24 cellular contexts compared by ENCODE assay signal in genomic region chr7:108045669-108046068, GRCh38. TPM values are rescaled to one million over a fixed set of nuclear protein-coding genes. Genes with fewer than 3 reads are reported as not detected.
DNase-seq lines count a peak whose midpoint lies in the region; ATAC-seq and TF ChIP-seq lines count a peak whose summit lies in the region.
"Had no signal": no experiment of that assay in that cellular context is flagged by ENCODE, and none has a peak within 500 bp of the region (broad histone marks: within the 10 kb centered on the region; RNA-seq: fewer than 3 reads in every experiment).

No MANE protein-coding gene starts in this region.

- H3K4me3 ChIP-seq in brain microvascular endothelial cell (ENCODE audit: low read depth, low read length) (no peak overlapping the region), fibroblast of pulmonary artery (replicated peaks; ENCODE audit: low read depth, low read length) (no peak overlapping the region)
- H3K4me3 ChIP-seq: vagina had no signal

- no peaks in the 10 kb centered on the region for H3K9me3 Mint-ChIP-seq in activated naive CD4-positive, alpha-beta T cell treated with anti-CD3 and anti-CD28 coated beads, Interleukin-2, amount 50 U/mL, for 72 hours
- H3K9me3 Mint-ChIP-seq: activated naive CD4-positive, alpha-beta T cell treated with anti-CD3 and anti-CD28 coated beads, Interleukin-2, amount 10 ng/mL, durations not matched to agents 7 days and 5 days; effector memory CD8-positive, alpha-beta T cell; stimulated activated effector memory CD8-positive, alpha-beta T cell treated with anti-CD3 and anti-CD28 coated beads, Interleukin-12 subunit alpha, Interleukin-12 subunit beta, amount 100 ng/mL, for 72 hours had no signal

- H3K27me3 ChIP-seq in brain microvascular endothelial cell (replicated peaks), result no peaks in the 10 kb centered on the region
- H3K27me3 ChIP-seq: vagina had no signal

- no peak overlapping the region for H3K27ac Mint-ChIP-seq in activated naive CD4-positive, alpha-beta T cell treated with anti-CD3 and anti-CD28 coated beads, Interleukin-2, amount 50 U/mL, for 72 hours
- H3K27ac Mint-ChIP-seq: activated CD4-positive, alpha-beta T cell treated with anti-CD3 and anti-CD28 coated beads for 36 hours; activated naive CD4-positive, alpha-beta T cell treated with anti-CD3 and anti-CD28 coated beads, Interleukin-2, amount 10 ng/mL, durations not matched to agents 7 days and 5 days; CD4-positive, CD25-positive, alpha-beta regulatory T cell; effector memory CD8-positive, alpha-beta T cell; stimulated activated effector memory CD8-positive, alpha-beta T cell treated with anti-CD3 and anti-CD28 coated beads, Interleukin-12 subunit alpha, Interleukin-12 subunit beta, amount 100 ng/mL, for 72 hours had no signal

- H3K36me3 ChIP-seq in brain microvascular endothelial cell (replicated peaks), result no peaks in the 10 kb centered on the region
- H3K36me3 ChIP-seq: vagina had no signal

- in situ Hi-C loops in brain microvascular endothelial cell (cut with HindIII; ENCODE audit: low pct_ligation_motif_present, low sequenced_read_pairs), result no loop called here

- peak overlapping the region; percentile 45 for H3K27ac ChIP-seq in brain microvascular endothelial cell
- H3K27ac ChIP-seq: vagina had no signal

- TF ChIP-seq CTCF in brain microvascular endothelial cell (IDR thresholded peaks at IDR 0.05; ENCODE audit: low read depth, low read length, missing control alignments) (no peak), fibroblast of pulmonary artery (IDR thresholded peaks at IDR 0.05; ENCODE audit: low read length, missing control alignments) (no peak), omental fat pad (IDR thresholded peaks at IDR 0.05) (no peak)

- H3K36me3 Mint-ChIP-seq in activated naive CD4-positive, alpha-beta T cell treated with anti-CD3 and anti-CD28 coated beads, Interleukin-2, amount 50 U/mL, for 72 hours, result no peaks in the 10 kb centered on the region
- H3K36me3 Mint-ChIP-seq: activated naive CD4-positive, alpha-beta T cell treated with anti-CD3 and anti-CD28 coated beads, Interleukin-2, amount 10 ng/mL, durations not matched to agents 7 days and 5 days; CD4-positive, CD25-positive, alpha-beta regulatory T cell; stimulated activated effector memory CD8-positive, alpha-beta T cell treated with anti-CD3 and anti-CD28 coated beads, Interleukin-12 subunit alpha, Interleukin-12 subunit beta, amount 100 ng/mL, for 72 hours had no signal

- peak; percentile 35 for ATAC-seq in omental fat pad (ENCODE audit: low FRiP score)
- no peak for ATAC-seq in HG03442 (IDR thresholded peaks at IDR 0.05; ENCODE audit: unreplicated experiment)
- ATAC-seq in GM21360 (IDR thresholded peaks at IDR 0.05; ENCODE audit: unreplicated experiment), result no peak
- ATAC-seq in activated naive CD4-positive, alpha-beta T cell treated with anti-CD3 and anti-CD28 coated beads, Interleukin-2, amount 50 U/mL, for 72 hours, result no peak
- ATAC-seq: activated CD4-positive, alpha-beta T cell treated with anti-CD3 and anti-CD28 coated beads for 36 hours; effector memory CD8-positive, alpha-beta T cell; stimulated activated effector memory CD8-positive, alpha-beta T cell treated with anti-CD3 and anti-CD28 coated beads, Interleukin-12 subunit alpha, Interleukin-12 subunit beta, amount 100 ng/mL, for 72 hours had no signal

- DNase-seq in HCEC 1CT (peak; percentile 19), brain microvascular endothelial cell (no peak), fibroblast of pulmonary artery (ENCODE audit: low read depth) (peak; percentile 78), omental fat pad (ENCODE audit: low spot score) (no peak), occipital lobe (lab: John Stamatoyannopoulos, UW) (no peak)
- no peak for DNase-seq in activated naive CD4-positive, alpha-beta T cell treated with anti-CD3 and anti-CD28 coated beads, Interleukin-2, amount 50 U/mL, for 72 hours (ENCODE audit: low spot score in 2 of 2)
- DNase-seq: activated CD4-positive, alpha-beta T cell treated with anti-CD3 and anti-CD28 coated beads for 36 hours; activated naive CD4-positive, alpha-beta T cell treated with anti-CD3 and anti-CD28 coated beads, Interleukin-2, amount 10 ng/mL, durations not matched to agents 7 days and 5 days; aorta; CD4-positive, CD25-positive, alpha-beta regulatory T cell; cerebellar nuclear complex; effector memory CD8-positive, alpha-beta T cell; EL; islet precursor cell; NCI-H1436; NCI-H524; NK-92 treated with Interleukin-12 subunit alpha and Interleukin-12 subunit beta, amount 100 ng/mL, for 24 hours; SIG-M5; stimulated activated CD4-positive, alpha-beta T cell treated with anti-CD3 and anti-CD28 coated beads, Interleukin-1b, Interleukin-23, amount 100 ng/mL, for 48 hours had no signal

RNA-seq across cellular contexts. Expression of gene LAMB1, which starts 42.7 kb away (rescaled TPM):
- 100 to 1,000 TPM; 406 to 668 (median 535) TPM for total RNA-seq in omental fat pad
- under 1 TPM in 1 of 2 donors, not detected in 1; 0.27 TPM for total RNA-seq in activated naive CD4-positive, alpha-beta T cell treated with anti-CD3 and anti-CD28 coated beads, Interleukin-2, amount 50 U/mL, for 72 hours
- 31.4 TPM for total RNA-seq in occipital lobe
- total RNA-seq: T-helper 1 cell treated with Interleukin-12 subunit alpha and Interleukin-12 subunit beta and Interleukin-4 antibody, amounts not matched to agents 30 ng/mL and 1 ng/mL, for 36 hours had no signal

Comparison
In these comparisons a context has a peak if more than half of its experiments do, and no peak if none do; other contexts are left out.
1. DNase-seq: peak in HCEC 1CT (single experiment) and fibroblast of pulmonary artery (single experiment); none in brain microvascular endothelial cell (single experiment), omental fat pad (single experiment), activated naive CD4-positive, alpha-beta T cell treated with anti-CD3 and anti-CD28 coated beads, Interleukin-2, amount 50 U/mL, for 72 hours (0 of 2) and occipital lobe (single experiment).
2. RNA of gene LAMB1, which starts 42.7 kb away (total RNA-seq): 406 to 668 TPM in omental fat pad and 31.4 TPM in occipital lobe (single experiment); 0.27 TPM in activated naive CD4-positive, alpha-beta T cell treated with anti-CD3 and anti-CD28 coated beads, Interleukin-2, amount 50 U/mL, for 72 hours; every median in the first group is over 10 times any median in the second.